Comparison of ENCODE assay signal across 16 cellular contexts in the genomic region with DNA sequence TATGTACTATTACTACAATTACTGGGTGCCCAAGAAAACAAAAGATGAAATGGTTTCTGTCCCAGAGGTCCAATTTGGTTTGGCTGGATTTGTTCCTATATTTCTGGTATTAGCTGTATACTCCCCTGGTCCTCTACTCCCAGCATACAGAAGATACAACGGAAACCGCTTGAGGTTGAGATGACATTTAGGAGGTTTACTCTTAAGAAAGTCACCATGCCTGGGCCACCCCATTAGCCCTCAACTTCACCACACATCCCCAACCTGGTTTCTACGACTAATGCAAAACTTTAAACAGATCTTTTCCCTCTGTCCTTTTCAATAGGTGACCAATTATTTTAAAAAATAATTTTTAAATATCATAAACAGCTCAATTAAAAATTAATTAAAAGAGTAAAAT. TPM values are rescaled to one million over a fixed set of nuclear protein-coding genes. Genes with fewer than 3 reads are reported as not detected.
DNase-seq lines count a peak whose midpoint lies in the region; ATAC-seq and TF ChIP-seq lines count a peak whose summit lies in the region.
"Had no signal": no experiment of that assay in that cellular context is flagged by ENCODE, and none has a peak within 500 bp of the region (broad histone marks: within the 10 kb centered on the region; RNA-seq: fewer than 3 reads in every experiment).

No MANE protein-coding gene starts in this region.

- H3K27ac Mint-ChIP-seq in activated CD8-positive, alpha-beta T cell treated with anti-CD3 and anti-CD28 coated beads for 36 hours, result no peak overlapping the region
- H3K27ac Mint-ChIP-seq in activated CD8-positive, alpha-beta T cell treated with anti-CD3 and anti-CD28 coated beads, Interleukin-2, amount 10 ng/mL, durations not matched to agents 7 days and 5 days, result no peak overlapping the region
- H3K27ac Mint-ChIP-seq: CD4-positive, alpha-beta T cell; GM23338 had no signal

- in situ Hi-C loops in gastrocnemius medialis (cut with MboI; ENCODE audit: low sequenced_read_pairs in 4 of 4), result loop anchor here in 1 of 4 donors (10.0 kb wide), 1 partner anchor 325 kb away; no protein-coding TSS in a partner anchor

- peak; percentile 7 for DNase-seq in activated CD8-positive, alpha-beta T cell treated with anti-CD3 and anti-CD28 coated beads for 36 hours
- no peak for DNase-seq in activated CD8-positive, alpha-beta T cell treated with anti-CD3 and anti-CD28 coated beads, Interleukin-2, amount 10 ng/mL, durations not matched to agents 7 days and 5 days
- DNase-seq in heart right ventricle, result no peak
- DNase-seq in Right ventricle myocardium inferior (ENCODE audit: missing footprints), result no peak
- no peak for DNase-seq in gastrocnemius medialis
- no peak for DNase-seq in activated naive CD4-positive, alpha-beta T cell treated with anti-CD3 and anti-CD28 coated beads, Interleukin-2, amount 50 U/mL, for 16 hours
- DNase-seq: AML-193; Caco-2; CD4-positive, alpha-beta T cell; HCEC 1CT had no signal

- H3K27me3 Mint-ChIP-seq in activated CD8-positive, alpha-beta T cell treated with anti-CD3 and anti-CD28 coated beads for 36 hours, result no peaks in the 10 kb centered on the region
- H3K27me3 Mint-ChIP-seq in activated CD8-positive, alpha-beta T cell treated with anti-CD3 and anti-CD28 coated beads, Interleukin-2, amount 10 ng/mL, durations not matched to agents 7 days and 5 days (ENCODE audit: low read depth), result no peaks in the 10 kb centered on the region
- H3K27me3 Mint-ChIP-seq: CD4-positive, alpha-beta T cell had no signal

- peaks cover 18% of the 10 kb centered on the region for H3K36me3 Mint-ChIP-seq in activated CD8-positive, alpha-beta T cell treated with anti-CD3 and anti-CD28 coated beads for 36 hours (ENCODE audit: low read depth)
- H3K36me3 Mint-ChIP-seq in activated CD8-positive, alpha-beta T cell treated with anti-CD3 and anti-CD28 coated beads, Interleukin-2, amount 10 ng/mL, durations not matched to agents 7 days and 5 days (ENCODE audit: low read depth), result peaks cover 2% of the 10 kb centered on the region

- POLR2A ChIA-PET in activated CD8-positive, alpha-beta T cell treated with anti-CD3 and anti-CD28 coated beads for 36 hours (lab: Charles Lee), result interaction anchor here (0.6 kb wide), 1 partner anchor 294 kb away, joined by 3 read pairs; a partner anchor contains a TSS
- POLR2A ChIA-PET in activated CD8-positive, alpha-beta T cell treated with anti-CD3 and anti-CD28 coated beads, Interleukin-2, amount 10 ng/mL, durations not matched to agents 7 days and 5 days (lab: Charles Lee), result no interaction called here

- H3K27me3 ChIP-seq in heart right ventricle (no peaks in the 10 kb centered on the region), gastroesophageal sphincter (no peaks in the 10 kb centered on the region), gastrocnemius medialis (no peaks in the 10 kb centered on the region)

- 70 to 80% methylated on average over 3 of the region's 3 CpGs for WGBS in heart right ventricle, 2 donors
- 82 to 87% methylated on average over 3 of the region's 3 CpGs for WGBS in gastroesophageal sphincter (ENCODE audit: low coverage in 1 of 2), 2 donors

- intact Hi-C loops in activated CD8-positive, alpha-beta T cell treated with anti-CD3 and anti-CD28 coated beads for 36 hours (cut with micrococcal nuclease), result no loop called here
- intact Hi-C loops in heart right ventricle (cut with DNase I), result loop anchor here in 4 of 10 donors (5.0 to 10.0 kb wide), 2 partner anchors 47 to 325 kb away; a partner anchor contains a TSS
- intact Hi-C loops in Right ventricle myocardium inferior (cut with DNase I), result no loop called here
- intact Hi-C loops in gastrocnemius medialis (cut with DNase I; ENCODE audit: low total_unique reads), result loop anchor here (10.0 kb wide), 2 partner anchors 175 to 245 kb away; a partner anchor contains a TSS

- H3K4me1 Mint-ChIP-seq in activated CD8-positive, alpha-beta T cell treated with anti-CD3 and anti-CD28 coated beads for 36 hours (ENCODE audit: low read depth), result peaks cover 7% of the 10 kb centered on the region
- H3K4me1 Mint-ChIP-seq in activated CD8-positive, alpha-beta T cell treated with anti-CD3 and anti-CD28 coated beads, Interleukin-2, amount 10 ng/mL, durations not matched to agents 7 days and 5 days (ENCODE audit: low read depth), result no peaks in the 10 kb centered on the region

- no peak for TF ChIP-seq POLR2A in gastroesophageal sphincter (IDR thresholded peaks at IDR 0.05)
- TF ChIP-seq POLR2A in gastrocnemius medialis (IDR thresholded peaks at IDR 0.05), result no peak

- TF ChIP-seq CTCF in activated CD8-positive, alpha-beta T cell treated with anti-CD3 and anti-CD28 coated beads for 36 hours (IDR thresholded peaks at IDR 0.05), result no peak
- TF ChIP-seq CTCF in heart right ventricle (IDR thresholded peaks at IDR 0.05) (no peak), gastroesophageal sphincter (IDR thresholded peaks at IDR 0.05) (no peak), gastrocnemius medialis (IDR thresholded peaks at IDR 0.05 in 4 of 5, conservative IDR thresholded peaks at IDR 0.05 in 1 of 5) (no peak)

- no peaks in the 10 kb centered on the region for H3K9me3 Mint-ChIP-seq in activated CD8-positive, alpha-beta T cell treated with anti-CD3 and anti-CD28 coated beads for 36 hours
- no peaks in the 10 kb centered on the region for H3K9me3 Mint-ChIP-seq in activated CD8-positive, alpha-beta T cell treated with anti-CD3 and anti-CD28 coated beads, Interleukin-2, amount 10 ng/mL, durations not matched to agents 7 days and 5 days (ENCODE audit: insufficient read depth)
- H3K9me3 Mint-ChIP-seq: CD4-positive, alpha-beta T cell; GM23338 had no signal

- H3K4me3 ChIP-seq in heart right ventricle (peak overlapping the region in 4 of 10 donors; percentile 2 to 36 (median 30)), gastroesophageal sphincter (no peak overlapping the region), gastrocnemius medialis (peak overlapping the region in 3 of 4 donors; percentile 1 to 25 (median 21))
- H3K4me3 ChIP-seq: A549, GM23338 had no signal

- H3K9me3 ChIP-seq in heart right ventricle, result no peaks in the 10 kb centered on the region
- H3K9me3 ChIP-seq in gastroesophageal sphincter, result no peaks in the 10 kb centered on the region
- H3K9me3 ChIP-seq in gastrocnemius medialis, result no peaks in the 10 kb centered on the region
- H3K9me3 ChIP-seq: A549, Caco-2 had no signal

- H3K27ac ChIP-seq in heart right ventricle (peak overlapping the region in 7 of 10 donors; percentile 5 to 79 (median 53)), gastroesophageal sphincter (peak overlapping the region in 3 of 4 donors; percentile 13 to 51 (median 30)), gastrocnemius medialis (peak overlapping the region; percentile 87 to 93 (median 88))
- H3K27ac ChIP-seq: 22Rv1, A549, C4-2B had no signal

- TF ChIP-seq EP300 in gastroesophageal sphincter (IDR thresholded peaks at IDR 0.05), result no peak

- H3K4me1 ChIP-seq in heart right ventricle, result peaks cover 0 to 41% (median 21%) of the 10 kb centered on the region in 9 donors
- peaks cover 5 to 78% (median 11%) of the 10 kb centered on the region in 3 donors for H3K4me1 ChIP-seq in gastroesophageal sphincter
- peaks cover 55 to 62% of the 10 kb centered on the region in 2 donors for H3K4me1 ChIP-seq in gastrocnemius medialis
- H3K4me1 ChIP-seq: Caco-2 had no signal

- ATAC-seq in activated CD8-positive, alpha-beta T cell treated with anti-CD3 and anti-CD28 coated beads for 36 hours, result no peak
- no peak for ATAC-seq in activated CD8-positive, alpha-beta T cell treated with anti-CD3 and anti-CD28 coated beads, Interleukin-2, amount 10 ng/mL, durations not matched to agents 7 days and 5 days
- ATAC-seq in heart right ventricle (no peak), Right ventricle myocardium inferior (no peak), gastroesophageal sphincter (no peak), gastrocnemius medialis (no peak), HG02759 (IDR thresholded peaks at IDR 0.05; ENCODE audit: unreplicated experiment) (no peak)
- ATAC-seq: A549, GM23338 had no signal

- CTCF ChIA-PET in activated CD8-positive, alpha-beta T cell treated with anti-CD3 and anti-CD28 coated beads for 36 hours (lab: Charles Lee), result interaction anchor here (1.2 to 3.2 kb wide), 3 partner anchors 9 to 622 kb away, joined by 3 to 15 read pairs (median 3); no protein-coding TSS in a partner anchor
- CTCF ChIA-PET in activated CD8-positive, alpha-beta T cell treated with anti-CD3 and anti-CD28 coated beads, Interleukin-2, amount 10 ng/mL, durations not matched to agents 7 days and 5 days (lab: Charles Lee), result interaction anchor here (1.4 to 2.3 kb wide), 2 partner anchors 9 to 12 kb away, joined by 3 to 10 read pairs; no protein-coding TSS in a partner anchor

- H3K4me3 Mint-ChIP-seq in activated CD8-positive, alpha-beta T cell treated with anti-CD3 and anti-CD28 coated beads for 36 hours, result no peak overlapping the region
- no peak overlapping the region for H3K4me3 Mint-ChIP-seq in activated CD8-positive, alpha-beta T cell treated with anti-CD3 and anti-CD28 coated beads, Interleukin-2, amount 10 ng/mL, durations not matched to agents 7 days and 5 days
- H3K4me3 Mint-ChIP-seq: CD4-positive, alpha-beta T cell; GM23338 had no signal

- H3K36me3 ChIP-seq in heart right ventricle, result peaks cover 0 to 40% (median 0%) of the 10 kb centered on the region in 9 donors
- no peaks in the 10 kb centered on the region for H3K36me3 ChIP-seq in gastroesophageal sphincter
- H3K36me3 ChIP-seq in gastrocnemius medialis, result no peaks in the 10 kb centered on the region

RNA-seq across cellular contexts. Expression of a gene that starts 46.0 kb away (rescaled TPM):
- total RNA-seq in activated CD8-positive, alpha-beta T cell treated with anti-CD3 and anti-CD28 coated beads for 36 hours, result 10 to 100 TPM; 18.7 to 19.6 TPM
- 10 to 100 TPM in 1 of 2 experiments, 1 to 10 TPM in 1; 10.0 to 11.2 TPM for total RNA-seq in activated CD8-positive, alpha-beta T cell treated with anti-CD3 and anti-CD28 coated beads, Interleukin-2, amount 10 ng/mL, durations not matched to agents 7 days and 5 days
- total RNA-seq in heart right ventricle (1 to 10 TPM; 6.1 to 9.9 (median 7.9) TPM), Right ventricle myocardium inferior (9.3 TPM), gastroesophageal sphincter (10 to 100 TPM; 13.5 to 39.2 (median 20.3) TPM), gastrocnemius medialis (1 to 10 TPM; 5.9 to 8.5 (median 8.0) TPM)
- polyA plus RNA-seq in heart right ventricle, result 10 to 100 TPM in 1 of 2 donors, 1 to 10 TPM in 1; 9.1 to 10.2 TPM

Comparison
In these comparisons a context has a peak if more than half of its experiments do, and no peak if none do; other contexts are left out.
1. H3K27ac ChIP-seq: peak in every context shown above with its lines; median percentile 88 in gastrocnemius medialis; 53 in heart right ventricle; 30 in gastroesophageal sphincter.
2. H3K4me3 ChIP-seq: peak in gastrocnemius medialis (3 of 4); none in gastroesophageal sphincter (0 of 2).